18 cellular contexts compared by ENCODE assay signal in genomic region chr3:48305396-48305795, GRCh38. TPM values are rescaled to one million over a fixed set of nuclear protein-coding genes. Genes with fewer than 3 reads are reported as not detected.
DNase-seq lines count a peak whose midpoint lies in the region; ATAC-seq and TF ChIP-seq lines count a peak whose summit lies in the region.
"Had no signal": no experiment of that assay in that cellular context is flagged by ENCODE, and none has a peak within 500 bp of the region (broad histone marks: within the 10 kb centered on the region; RNA-seq: fewer than 3 reads in every experiment).

No MANE protein-coding gene starts in this region.

- no peaks in the 10 kb centered on the region for H3K9me3 ChIP-seq in PC-3 (ENCODE audit: low read length)
- H3K9me3 ChIP-seq: HAP-1 had no signal

- no peaks in the 10 kb centered on the region for H4K20me1 ChIP-seq in PC-3 (ENCODE audit: low read length)

- no peaks in the 10 kb centered on the region for H3K36me3 ChIP-seq in PC-3 (ENCODE audit: low read depth, low read length)
- H3K36me3 ChIP-seq: HAP-1 had no signal

- CTCF ChIA-PET in PC-3 (lab: Charles Lee): interaction anchor here (0.7 kb wide), 1 partner anchor 131 kb away, joined by 4 read pairs; no protein-coding TSS in a partner anchor

- TF ChIP-seq CTCF in PC-3 (conservative IDR thresholded peaks at IDR 0.05; ENCODE audit: low read depth, low read length) (no peak), fibroblast of mammary gland (conservative IDR thresholded peaks at IDR 0.05; ENCODE audit: control insufficient read depth, insufficient read depth, low read depth, low read length) (no peak)

- H3K79me2 ChIP-seq in PC-3 (ENCODE audit: low read length): peaks cover 15% of the 10 kb centered on the region

- ATAC-seq in PC-3 (no peak), HG02642 (IDR thresholded peaks at IDR 0.05; ENCODE audit: poor library complexity, unreplicated experiment) (no peak), HG03439 (IDR thresholded peaks at IDR 0.05; ENCODE audit: unreplicated experiment) (no peak), HG03520 (IDR thresholded peaks at IDR 0.05; ENCODE audit: unreplicated experiment) (no peak)
- ATAC-seq: CD8-positive, alpha-beta T cell had no signal

- POLR2A ChIA-PET in PC-3 (lab: Charles Lee; ENCODE audit: unreplicated experiment): interaction anchor here (0.6 kb wide), 1 partner anchor 382 kb away, joined by 4 read pairs; no protein-coding TSS in a partner anchor

- H3K4me2 ChIP-seq in PC-3 (ENCODE audit: low read length): no peak overlapping the region

- intact Hi-C loops in PC-3 (cut with micrococcal nuclease): no loop called here

- peaks cover 9% of the 10 kb centered on the region for H3K4me1 ChIP-seq in PC-3 (ENCODE audit: insufficient read depth, low read length)

- DNase-seq in M059J (ENCODE audit: low read depth): peak; percentile 41
- DNase-seq in PC-3: peak; percentile 10
- peak; percentile 29 for DNase-seq in fibroblast of mammary gland (ENCODE audit: low read depth)
- no peak for DNase-seq in NCI-H1417 (lab: John Stamatoyannopoulos, UW)
- DNase-seq: CD8-positive, alpha-beta T cell; COR-L47; DMS153; DMS79 treated with DMSO at 0.1 percent for 48 hours; GF-D8; HFFc6; IMR-90 had no signal

- H3F3A ChIP-seq in PC-3 (ENCODE audit: low read length, unreplicated experiment): no peaks in the 10 kb centered on the region

- H3K27me3 ChIP-seq in PC-3 (ENCODE audit: low read length): no peaks in the 10 kb centered on the region

- H3K9me2 ChIP-seq in PC-3 (replicated peaks; ENCODE audit: low read length): no peaks in the 10 kb centered on the region

- H3K4me3 ChIP-seq in PC-3 (ENCODE audit: low read length) (no peak overlapping the region), fibroblast of mammary gland (ENCODE audit: control insufficient read depth, low read depth, low read length) (no peak overlapping the region)
- H3K4me3 ChIP-seq: HAP-1 had no signal

- no TSS peak for BruUV-seq in PC-3 (replicated peaks; lab: Mats Ljungman, UMichigan)

- H3K9ac ChIP-seq in PC-3 (ENCODE audit: low read length): no peak overlapping the region

- no peak overlapping the region for H2AFZ ChIP-seq in PC-3 (ENCODE audit: low read length)

- H3K27ac ChIP-seq in PC-3 (ENCODE audit: low read length): no peak overlapping the region

RNA-seq across cellular contexts. Expression of gene NME6, which starts 4.2 kb away (rescaled TPM):
- total RNA-seq in M059J (2014; rRNA removed; shearing (Covaris generic)): 22.0 and 31.0 TPM in 2 replicates
- 35.2 and 37.4 TPM in 2 replicates for total RNA-seq in PC-3 (2014; rRNA removed)

RNA-seq across cellular contexts. Expression of gene SPINK8, which starts 28.1 kb away (rescaled TPM):
- not detected in 2 replicates for total RNA-seq in M059J (2014; rRNA removed; shearing (Covaris generic))
- not detected in 2 replicates for total RNA-seq in PC-3 (2014; rRNA removed)
- total RNA-seq: A673; CD8-positive, alpha-beta T cell; H1; HFFc6; HT-29; IMR-90 had no signal

Comparison
In these comparisons a context has a peak if more than half of its experiments do, and no peak if none do; other contexts are left out.
1. DNase-seq: peak in M059J (single experiment), PC-3 (single experiment) and fibroblast of mammary gland (single experiment); none in NCI-H1417 (0 of 3).